8 cellular contexts compared by ENCODE assay signal in genomic region chr1:9867408-9868243, GRCh38. TPM values are rescaled to one million over a fixed set of nuclear protein-coding genes. Genes with fewer than 3 reads are reported as not detected.
DNase-seq lines count a peak whose midpoint lies in the region; ATAC-seq and TF ChIP-seq lines count a peak whose summit lies in the region.

No MANE protein-coding gene starts in this region.

- no CpG with 5 or more reads among the region's 15 CpGs for WGBS in iPS DF 6.9 (ENCODE audit: insufficient coverage, insufficient read length)

- peak; percentile 98 for TF ChIP-seq CTCF in GM20000 (IDR thresholded peaks at IDR 0.05; ENCODE audit: extremely low read depth, missing control alignments)
- peak; percentile 97 for TF ChIP-seq CTCF in astrocyte of the spinal cord (IDR thresholded peaks at IDR 0.05; ENCODE audit: low read depth, low read length)

- H3K36me3 ChIP-seq in CD4-positive, CD25-positive, alpha-beta regulatory T cell (ENCODE audit: control insufficient read depth, insufficient read depth, low read length) = peaks cover 7% of the 10 kb centered on the region
- no peaks in the 10 kb centered on the region; the same call in 1 of the 2 replicates for H3K36me3 ChIP-seq in iPS DF 6.9 (ENCODE audit: control insufficient read depth, insufficient read depth, low read length)

- peak; percentile 85 to 93 for ATAC-seq in CD4-positive, CD25-positive, alpha-beta regulatory T cell (ENCODE audit: low read depth in 2 of 2)
- ATAC-seq in HG02763 (IDR thresholded peaks at IDR 0.05; ENCODE audit: unreplicated experiment) = no peak

- H3K4me3 Mint-ChIP-seq in CD4-positive, CD25-positive, alpha-beta regulatory T cell = no peak overlapping the region

- in situ Hi-C loops in astrocyte of the spinal cord (cut with HindIII; ENCODE audit: low sequenced_read_pairs) = no loop called here

- no peaks in the 10 kb centered on the region for H3K9me3 ChIP-seq in CD4-positive, CD25-positive, alpha-beta regulatory T cell (ENCODE audit: control insufficient read depth in 2 of 2, low read length in 2 of 2)
- H3K9me3 ChIP-seq in iPS DF 6.9 (ENCODE audit: control insufficient read depth, insufficient read depth, low read length) = no peaks in the 10 kb centered on the region

- peaks cover 11% of the 10 kb centered on the region for H3K36me3 Mint-ChIP-seq in CD4-positive, CD25-positive, alpha-beta regulatory T cell

- peaks cover 6% of the 10 kb centered on the region for H3K4me1 ChIP-seq in CD4-positive, CD25-positive, alpha-beta regulatory T cell (ENCODE audit: control insufficient read depth, insufficient read depth, low read length, poor library complexity, severe bottlenecking)
- no peaks in the 10 kb centered on the region; the same call in 1 of the 2 replicates for H3K4me1 ChIP-seq in iPS DF 6.9 (ENCODE audit: control insufficient read depth, insufficient read depth, low read length)

- no peaks in the 10 kb centered on the region for H3K27me3 Mint-ChIP-seq in CD4-positive, CD25-positive, alpha-beta regulatory T cell

- peak; percentile 76 to 86 (median 84) for DNase-seq in CD4-positive, CD25-positive, alpha-beta regulatory T cell
- DNase-seq in GM20000 (ENCODE audit: low spot score) (peak; percentile 89), NCI-H146 treated with DMSO at 0.1 percent for 48 hours (lab: John Stamatoyannopoulos, UW; ENCODE audit: unreplicated experiment) (peak; percentile 0), UCSD-AML1 (lab: John Stamatoyannopoulos, UW; ENCODE audit: unreplicated experiment) (peak; percentile 78), astrocyte of the spinal cord (ENCODE audit: low read depth, low spot score) (peak; percentile 57), iPS DF 6.9 (ENCODE audit: low read depth, low spot score) (peak; percentile 73)
- DNase-seq in stimulated activated CD4-positive, alpha-beta T cell treated with anti-CD3 and anti-CD28 coated beads, Interleukin-12 subunit alpha, Interleukin-12 subunit beta, amount 100 ng/mL, for 48 hours (ENCODE audit: low read depth in 2 of 3, low spot score in 1 of 3) = peak; percentile 76 to 90 (median 80)

- H3K27ac Mint-ChIP-seq in CD4-positive, CD25-positive, alpha-beta regulatory T cell = no peak overlapping the region

- no peaks in the 10 kb centered on the region for H3K9me3 Mint-ChIP-seq in CD4-positive, CD25-positive, alpha-beta regulatory T cell

- no peaks in the 10 kb centered on the region for H3K27me3 ChIP-seq in CD4-positive, CD25-positive, alpha-beta regulatory T cell (ENCODE audit: control insufficient read depth, insufficient read depth, low read length)
- H3K27me3 ChIP-seq in iPS DF 6.9 (ENCODE audit: control insufficient read depth, insufficient read depth, low read length) = no peaks in the 10 kb centered on the region

- no peak overlapping the region for H3K27ac ChIP-seq in CD4-positive, CD25-positive, alpha-beta regulatory T cell (ENCODE audit: insufficient read depth, low read length, poor library complexity, severe bottlenecking)
- no peak overlapping the region for H3K27ac ChIP-seq in iPS DF 6.9 (ENCODE audit: low read length)

- H3K4me3 ChIP-seq in CD4-positive, CD25-positive, alpha-beta regulatory T cell (ENCODE audit: low read depth, low read length) = no peak overlapping the region
- no peak overlapping the region for H3K4me3 ChIP-seq in astrocyte of the spinal cord (ENCODE audit: low read depth, low read length)
- H3K4me3 ChIP-seq in iPS DF 6.9 (ENCODE audit: low read length) = no peak overlapping the region

- peaks cover 0 to 9% (median 4%) of the 10 kb centered on the region in 4 donors for H3K4me1 Mint-ChIP-seq in CD4-positive, CD25-positive, alpha-beta regulatory T cell

RNA-seq across cellular contexts. Expression of gene CTNNBIP1, which starts 42.4 kb away (rescaled TPM):
- 9.6 TPM for total RNA-seq in CD4-positive, CD25-positive, alpha-beta regulatory T cell
- polyA plus RNA-seq in CD4-positive, CD25-positive, alpha-beta regulatory T cell = 1 to 10 TPM; 5.9 to 9.5 (median 8.4) TPM

RNA-seq across cellular contexts. Expression of gene CLSTN1, which starts 43.9 kb away (rescaled TPM):
- 106 TPM for total RNA-seq in CD4-positive, CD25-positive, alpha-beta regulatory T cell
- polyA plus RNA-seq in CD4-positive, CD25-positive, alpha-beta regulatory T cell = 10 to 100 TPM; 19.2 to 25.4 (median 22.3) TPM

Comparison
In these comparisons a context has a peak if more than half of its experiments do, and no peak if none do; other contexts are left out.
1. DNase-seq: peak in every context shown above with its lines; median percentile 89 in GM20000; 84 in CD4-positive, CD25-positive, alpha-beta regulatory T cell; 80 in stimulated activated CD4-positive, alpha-beta T cell treated with anti-CD3 and anti-CD28 coated beads, Interleukin-12 subunit alpha, Interleukin-12 subunit beta, amount 100 ng/mL, for 48 hours; 78 in UCSD-AML1; 73 in iPS DF 6.9; 57 in astrocyte of the spinal cord; 0 in NCI-H146 treated with DMSO at 0.1 percent for 48 hours.